22 cellular contexts compared by ENCODE assay signal in the genomic region with DNA sequence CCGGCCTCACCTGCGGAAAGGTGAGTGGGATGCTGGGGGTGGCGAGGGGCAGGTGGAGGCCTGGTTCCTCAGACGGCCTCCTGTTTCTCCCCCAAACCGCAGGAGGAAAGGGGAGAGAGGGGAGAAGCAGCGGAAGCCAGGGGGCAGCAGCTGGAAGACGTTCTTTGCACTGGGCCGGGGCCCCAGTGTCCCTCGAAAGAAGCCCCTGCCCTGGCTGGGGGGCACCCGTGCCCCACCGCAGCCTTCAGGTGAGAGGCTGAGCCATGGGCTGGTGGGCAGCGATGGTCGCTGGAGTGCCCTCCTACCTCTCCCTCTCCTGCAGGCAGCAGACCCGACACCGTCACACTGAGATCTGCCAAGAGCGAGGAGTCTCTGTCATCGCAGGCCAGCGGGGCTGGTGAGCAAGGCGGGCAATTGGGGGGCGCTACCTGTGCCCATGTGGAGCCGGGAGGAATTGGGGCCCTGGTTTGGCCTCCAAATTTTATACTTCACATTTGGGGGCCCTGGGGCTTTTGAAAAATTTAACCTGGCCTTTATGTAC. TPM values are rescaled to one million over a fixed set of nuclear protein-coding genes. Genes with fewer than 3 reads are reported as not detected.
DNase-seq lines count a peak whose midpoint lies in the region; ATAC-seq and TF ChIP-seq lines count a peak whose summit lies in the region.
"Had no signal": no experiment of that assay in that cellular context is flagged by ENCODE, and none has a peak within 500 bp of the region (broad histone marks: within the 10 kb centered on the region; RNA-seq: fewer than 3 reads in every experiment).

No MANE protein-coding gene starts in this region.

- peaks cover 6% of the 10 kb centered on the region; the same call in 1 of the 3 replicates for H3K36me3 Mint-ChIP-seq in GM23338 (ENCODE audit: low read depth)

- peak overlapping the region; percentile 94 for H2AFZ ChIP-seq in GM23338
- H2AFZ ChIP-seq: PC-9 had no signal

- H2BK5ac ChIP-seq in mesendoderm (ENCODE audit: low read length) = no peak overlapping the region

- H3K9me2 ChIP-seq in GM23338 (ENCODE audit: insufficient read depth) = no peaks in the 10 kb centered on the region

- WGBS in mesendoderm (ENCODE audit: extremely low coverage, insufficient coverage, low lambda C conversion rate) = no CpG with 5 or more reads among the region's 21 CpGs

- H3K18ac ChIP-seq in mesendoderm (ENCODE audit: low read length) = no peak overlapping the region

- H3K23ac ChIP-seq in mesendoderm (ENCODE audit: low read length) = peak overlapping the region; percentile 94

- H3F3A ChIP-seq in GM23338 (replicated peaks; ENCODE audit: low read depth) = 0 out of 2 replicates have a peak, but pooled peaks cover 7% of the 10 kb centered on the region

- H3K27me3 Mint-ChIP-seq in GM23338 (ENCODE audit: insufficient read depth, low read depth, poor library complexity) = peaks cover 28% of the 10 kb centered on the region
- H3K27me3 Mint-ChIP-seq: CD4-positive, CD25-positive, alpha-beta regulatory T cell had no signal

- H3K4me3 ChIP-seq in GM23338 (peak overlapping the region; percentile 77), NT2/D1 (ENCODE audit: insufficient read length, low read depth) (peak overlapping the region; percentile 32), iPS-11a (ENCODE audit: low read depth, low read length) (peak overlapping the region; percentile 33), mesendoderm (ENCODE audit: low read length) (peak overlapping the region; percentile 33)
- H3K4me3 ChIP-seq: PC-9 had no signal

- peaks cover 34% of the 10 kb centered on the region for H3K4me1 Mint-ChIP-seq in GM23338

- no peak overlapping the region for H2BK15ac ChIP-seq in mesendoderm (replicated peaks; ENCODE audit: low read depth)

- no peak overlapping the region for H2BK120ac ChIP-seq in mesendoderm (ENCODE audit: low read depth, low read length)

- peak overlapping the region; percentile 74 for H3K9ac ChIP-seq in NT2/D1 (ENCODE audit: insufficient read length, low read depth)
- peak overlapping the region; percentile 80 for H3K9ac ChIP-seq in mesendoderm (ENCODE audit: low read length)

- peak overlapping the region; percentile 59 for H3K4me3 Mint-ChIP-seq in GM23338

- H3K4me1 ChIP-seq in GM23338 (ENCODE audit: insufficient read depth) (peaks cover 12% of the 10 kb centered on the region), NT2/D1 (ENCODE audit: insufficient read depth, insufficient read length) (peaks cover 22% of the 10 kb centered on the region), mesendoderm (ENCODE audit: control insufficient read depth, low read depth, low read length) (no peaks in the 10 kb centered on the region), foreskin keratinocyte (no peaks in the 10 kb centered on the region)
- H3K4me1 ChIP-seq: BE2C had no signal

- no peak overlapping the region for H3K4ac ChIP-seq in mesendoderm (ENCODE audit: low read depth, low read length)

- no peaks in the 10 kb centered on the region for H3K9me3 ChIP-seq in NT2/D1 (ENCODE audit: insufficient read depth, low read length)
- H3K9me3 ChIP-seq: BE2C had no signal

- no peak overlapping the region for H4K8ac ChIP-seq in mesendoderm (ENCODE audit: low read depth, low read length)

- H3K36me3 ChIP-seq in GM23338 (ENCODE audit: insufficient read depth) (no peaks in the 10 kb centered on the region), NT2/D1 (ENCODE audit: insufficient read depth, insufficient read length, low read length) (no peaks in the 10 kb centered on the region), mesendoderm (ENCODE audit: control insufficient read depth, insufficient read depth, low read length) (no peaks in the 10 kb centered on the region)

- H3K27me3 ChIP-seq in GM23338 (ENCODE audit: insufficient read depth) = no peaks in the 10 kb centered on the region
- H3K27me3 ChIP-seq in NT2/D1 (ENCODE audit: insufficient read depth, insufficient read length) = no peaks in the 10 kb centered on the region
- H3K27me3 ChIP-seq in mesendoderm (ENCODE audit: insufficient read depth, low read length, poor library complexity) = no peaks in the 10 kb centered on the region
- H3K27me3 ChIP-seq in foreskin keratinocyte = no peaks in the 10 kb centered on the region
- H3K27me3 ChIP-seq: BE2C had no signal

- H4K20me1 ChIP-seq in GM23338 (replicated peaks; ENCODE audit: insufficient read depth) = no peaks in the 10 kb centered on the region

- no peaks in the 10 kb centered on the region for H3K79me1 ChIP-seq in mesendoderm (ENCODE audit: low read length)

- H3K4me2 ChIP-seq in GM23338 (peak overlapping the region; percentile 96), mesendoderm (ENCODE audit: low read length) (peak overlapping the region; percentile 87)
- H3K4me2 ChIP-seq: PC-9 had no signal

- peak; percentile 48 to 63 for TF ChIP-seq CTCF in GM23338 (conservative IDR thresholded peaks at IDR 0.05; ENCODE audit: low read depth in 2 of 2)
- TF ChIP-seq CTCF in foreskin keratinocyte (conservative IDR thresholded peaks at IDR 0.05) = no peak

- H3K9me3 Mint-ChIP-seq in GM23338 = no peaks in the 10 kb centered on the region
- H3K9me3 Mint-ChIP-seq: CD4-positive, CD25-positive, alpha-beta regulatory T cell had no signal

- peak; percentile 8 for ATAC-seq in GM23338
- ATAC-seq in foreskin keratinocyte = no peak

- peak overlapping the region; percentile 89 for H3K56ac ChIP-seq in mesendoderm (ENCODE audit: low read length)

- no peak overlapping the region for H3K27ac Mint-ChIP-seq in GM23338
- H3K27ac Mint-ChIP-seq: CD4-positive, CD25-positive, alpha-beta regulatory T cell had no signal

- no peak overlapping the region for H4K5ac ChIP-seq in mesendoderm (ENCODE audit: low read length)

- DNase-seq in GM23338 (ENCODE audit: low spot score) (no peak), NT2/D1 (ENCODE audit: low read depth, low spot score) (no peak), mesendoderm (no peak), glomerular visceral epithelial cell (ENCODE audit: extremely low spot score) (no peak), foreskin keratinocyte (no peak), AG20443 (ENCODE audit: low spot score) (no peak)
- DNase-seq in activated CD4-positive, alpha-beta T cell treated with anti-CD3 and anti-CD28 coated beads, Interleukin-2, amount 50 U/mL, for 48 hours = no peak
- DNase-seq: BE2C; CD4-positive, CD25-positive, alpha-beta regulatory T cell; COR-L47; DMS 273 treated with DMSO at 0.1 percent for 48 hours; DND-41; MM.1S; NCI-H1092; NCI-H1436 treated with DMSO at 0.1 percent for 48 hours; NCI-H2029; NCI-H345; NCI-H524 treated with DMSO at 0.1 percent for 48 hours; PC-9 had no signal

- H3K27ac ChIP-seq in GM23338 (ENCODE audit: low read depth) (no peak overlapping the region), mesendoderm (ENCODE audit: low read depth, low read length) (no peak overlapping the region), foreskin keratinocyte (no peak overlapping the region)
- H3K27ac ChIP-seq: PC-9 had no signal

- no peak overlapping the region for H2AK5ac ChIP-seq in mesendoderm (ENCODE audit: low read length)

- H3K79me2 ChIP-seq in GM23338 (replicated peaks; ENCODE audit: insufficient read depth) (no peaks in the 10 kb centered on the region), mesendoderm (ENCODE audit: control insufficient read depth, insufficient read depth, low read length) (no peaks in the 10 kb centered on the region)

TF ChIP-seq in GM23338, 12 proteins besides CTCF, POLR2A, EP300 and RAD21 (continues in another document):
- no peak for TF ChIP-seq EZH2 (IDR thresholded peaks at IDR 0.05; ENCODE audit: low read depth, unreplicated experiment)
- TF ChIP-seq NANOG (IDR thresholded peaks at IDR 0.05; ENCODE audit: borderline replicate concordance) = no peak
- no peak for TF ChIP-seq STAT1 (IDR thresholded peaks at IDR 0.05; ENCODE audit: unreplicated experiment)

RNA-seq across cellular contexts. Expression of a gene that starts 9.8 kb away (rescaled TPM):
- 17.7 and 22.1 TPM in 2 replicates for total RNA-seq in GM23338 (2014; rRNA removed; shearing (Covaris generic))
- polyA plus RNA-seq in GM23338 (2016; fragmentation: Nextera tagmentation; extraction: Ambion mirVana) (10.3 and 11.6 TPM in 2 replicates), foreskin keratinocyte (2.6 and 2.7 TPM in 2 replicates)
- polyA plus RNA-seq in mesendoderm (2013, experiment 1 of 2) = 10.3 TPM
- polyA plus RNA-seq in mesendoderm (2013, experiment 2 of 2) = 9.8 TPM
- total RNA-seq in foreskin keratinocyte = 2.2 and 3.8 TPM in 2 replicates

RNA-seq across cellular contexts. Expression of a gene that starts 27.2 kb away (rescaled TPM):
- 14.7 and 28.0 TPM in 2 replicates for total RNA-seq in GM23338 (2014; rRNA removed; shearing (Covaris generic))
- polyA plus RNA-seq in GM23338 (2016; fragmentation: Nextera tagmentation; extraction: Ambion mirVana) (21.8 and 24.1 TPM in 2 replicates), foreskin keratinocyte (5.5 and 6.9 TPM in 2 replicates)
- 17.9 TPM for polyA plus RNA-seq in mesendoderm (2013, experiment 1 of 2)
- polyA plus RNA-seq in mesendoderm (2013, experiment 2 of 2) = 17.6 TPM
- total RNA-seq in foreskin keratinocyte = 13.6 and 15.6 TPM in 2 replicates

RNA-seq across cellular contexts. Expression of a gene that starts 27.5 kb away (rescaled TPM):
- not detected in 2 replicates for total RNA-seq in GM23338 (2014; rRNA removed; shearing (Covaris generic))
- polyA plus RNA-seq in GM23338 (2016; fragmentation: Nextera tagmentation; extraction: Ambion mirVana) = not detected in 2 replicates
- not detected for polyA plus RNA-seq in mesendoderm (2013, experiment 1 of 2)
- polyA plus RNA-seq in mesendoderm (2013, experiment 2 of 2) = not detected
- total RNA-seq in foreskin keratinocyte = not detected in 2 replicates
- not detected in 2 replicates for polyA plus RNA-seq in foreskin keratinocyte
- total RNA-seq: A172; CD4-positive, CD25-positive, alpha-beta regulatory T cell; LHCN-M2; PC-9 had no signal
- polyA plus RNA-seq: CD4-positive, CD25-positive, alpha-beta regulatory T cell had no signal

RNA-seq across cellular contexts. Expression of a gene that starts 28.3 kb away (rescaled TPM):
- total RNA-seq in GM23338 (2014; rRNA removed; shearing (Covaris generic)) = 0.27 and 0.87 TPM in 2 replicates
- polyA plus RNA-seq in GM23338 (2016; fragmentation: Nextera tagmentation; extraction: Ambion mirVana) (3.2 and 3.9 TPM in 2 replicates), foreskin keratinocyte (0.39 and 0.46 TPM in 2 replicates)
- polyA plus RNA-seq in mesendoderm (2013, experiment 1 of 2) = 1.3 TPM
- polyA plus RNA-seq in mesendoderm (2013, experiment 2 of 2) = 1.1 TPM
- total RNA-seq in foreskin keratinocyte = 0.07 and 0.10 TPM in 2 replicates
- total RNA-seq: CD4-positive, CD25-positive, alpha-beta regulatory T cell had no signal
- polyA plus RNA-seq: CD4-positive, CD25-positive, alpha-beta regulatory T cell had no signal

RNA-seq across cellular contexts. Expression of a gene that starts 36.8 kb away (rescaled TPM):
- total RNA-seq in GM23338 (2014; rRNA removed; shearing (Covaris generic)) = 6.8 and 7.1 TPM in 2 replicates
- polyA plus RNA-seq in GM23338 (2016; fragmentation: Nextera tagmentation; extraction: Ambion mirVana) (4.3 and 8.3 TPM in 2 replicates), foreskin keratinocyte (15.7 and 16.3 TPM in 2 replicates)
- 2.7 TPM for polyA plus RNA-seq in mesendoderm (2013, experiment 1 of 2)
- 3.4 TPM for polyA plus RNA-seq in mesendoderm (2013, experiment 2 of 2)
- total RNA-seq in foreskin keratinocyte = 9.5 and 12.8 TPM in 2 replicates
